In genomic region chr18:47558110-47558750, GRCh38 we compare ENCODE assay signal across 15 cellular contexts.
A peak's percentile ranks its signal among the peaks of the same experiment; 100 is the strongest.
DNase-seq lines count a peak whose midpoint lies in the region; ATAC-seq and TF ChIP-seq lines count a peak whose summit lies in the region.
"Had no signal": no experiment of that assay in that cellular context is flagged by ENCODE, and none has a peak within 500 bp of the region (broad histone marks: within the 10 kb centered on the region; RNA-seq: fewer than 3 reads in every experiment).

No MANE protein-coding gene starts in this region.

- H3K79me2 ChIP-seq in Loucy (ENCODE audit: insufficient read depth, low read length) (no peaks in the 10 kb centered on the region), smooth muscle cell (ENCODE audit: low read depth) (no peaks in the 10 kb centered on the region)

- H3K9me2 ChIP-seq in Loucy (replicated peaks; ENCODE audit: low read depth, low read length): no peaks in the 10 kb centered on the region

- H3K4me1 ChIP-seq in Loucy (ENCODE audit: insufficient read depth, low read length, poor library complexity, severe bottlenecking) (peaks cover 6% of the 10 kb centered on the region), smooth muscle cell (ENCODE audit: low read depth) (no peaks in the 10 kb centered on the region)

- no peak for TF ChIP-seq CTCF in Loucy (conservative IDR thresholded peaks at IDR 0.05; ENCODE audit: low read length)
- TF ChIP-seq CTCF in smooth muscle cell (IDR thresholded peaks at IDR 0.05; ENCODE audit: borderline replicate concordance, insufficient read depth, poor library complexity, severe bottlenecking): no peak

- H3K27ac ChIP-seq in smooth muscle cell (ENCODE audit: low read depth): no peak overlapping the region
- H3K27ac ChIP-seq: neutrophil had no signal

- DNase-seq in ELR (ENCODE audit: low read depth) (peak; percentile 2), smooth muscle cell (lab: John Stamatoyannopoulos, UW; ENCODE audit: unreplicated experiment) (no peak), SHP77 (lab: John Stamatoyannopoulos, UW) (no peak), NCI-H82 treated with DMSO at 0.1 percent for 48 hours (lab: John Stamatoyannopoulos, UW; ENCODE audit: unreplicated experiment) (no peak), 8988T (no peak)
- DNase-seq: activated CD4-positive, alpha-beta T cell treated with anti-CD3 and anti-CD28 coated beads, Interleukin-2, amount 10 ng/mL, durations not matched to agents 7 days and 5 days; activated effector memory CD4-positive, alpha-beta T cell treated with Interleukin-2 at 50 U/mL for 16 hours; effector CD4-positive, alpha-beta T cell; mammary epithelial cell; MG63; NCI-H226 had no signal

- H3K27me3 ChIP-seq in Loucy (ENCODE audit: insufficient read depth, low read length, poor library complexity, severe bottlenecking): no peaks in the 10 kb centered on the region
- H3K27me3 ChIP-seq in smooth muscle cell (ENCODE audit: low read depth): peaks cover 48% of the 10 kb centered on the region

- no peak overlapping the region for H2AFZ ChIP-seq in Loucy (ENCODE audit: low read length)
- no peak overlapping the region for H2AFZ ChIP-seq in smooth muscle cell (ENCODE audit: low read depth)

- H3K36me3 ChIP-seq in Loucy (ENCODE audit: insufficient read depth, low read length): no peaks in the 10 kb centered on the region
- no peaks in the 10 kb centered on the region for H3K36me3 ChIP-seq in smooth muscle cell (ENCODE audit: low read depth)
- H3K36me3 ChIP-seq: MG63, neutrophil had no signal

- no peaks in the 10 kb centered on the region for H4K20me1 ChIP-seq in Loucy (ENCODE audit: insufficient read depth, low read length, poor library complexity, severe bottlenecking)
- no peaks in the 10 kb centered on the region for H4K20me1 ChIP-seq in smooth muscle cell (ENCODE audit: low read depth)

- H3K4me2 ChIP-seq in Loucy (ENCODE audit: low read depth, low read length, poor library complexity, severe bottlenecking) (peak overlapping the region; percentile 8), smooth muscle cell (no peak overlapping the region)

- no peaks in the 10 kb centered on the region for H3K9me3 ChIP-seq in Loucy (ENCODE audit: insufficient read depth, low read depth, low read length)
- no peaks in the 10 kb centered on the region for H3K9me3 ChIP-seq in smooth muscle cell (replicated peaks; ENCODE audit: low read depth)
- H3K9me3 ChIP-seq: MG63, neutrophil had no signal

- 54% methylated on average over 4 of the region's 4 CpGs for WGBS in smooth muscle cell (ENCODE audit: low lambda C conversion rate)

- H3F3A ChIP-seq in Loucy (ENCODE audit: low read depth) (no peaks in the 10 kb centered on the region), smooth muscle cell (ENCODE audit: low read depth) (no peaks in the 10 kb centered on the region)

- H3K9ac ChIP-seq in Loucy (ENCODE audit: low read depth, low read length, poor library complexity, severe bottlenecking) (no peak overlapping the region), smooth muscle cell (ENCODE audit: low read depth) (no peak overlapping the region)

- no peak overlapping the region for H3K4me3 ChIP-seq in Loucy (ENCODE audit: low read length, poor library complexity, severe bottlenecking)
- no peak overlapping the region for H3K4me3 ChIP-seq in smooth muscle cell
- H3K4me3 ChIP-seq: MG63 had no signal

- ATAC-seq in GM19025 (IDR thresholded peaks at IDR 0.05; ENCODE audit: low read depth, unreplicated experiment) (peak; percentile 80), HG02943 (IDR thresholded peaks at IDR 0.05; ENCODE audit: low read depth, unreplicated experiment) (peak; percentile 86)
